Comparison of ENCODE assay signal across 8 cellular contexts in the genomic region with DNA sequence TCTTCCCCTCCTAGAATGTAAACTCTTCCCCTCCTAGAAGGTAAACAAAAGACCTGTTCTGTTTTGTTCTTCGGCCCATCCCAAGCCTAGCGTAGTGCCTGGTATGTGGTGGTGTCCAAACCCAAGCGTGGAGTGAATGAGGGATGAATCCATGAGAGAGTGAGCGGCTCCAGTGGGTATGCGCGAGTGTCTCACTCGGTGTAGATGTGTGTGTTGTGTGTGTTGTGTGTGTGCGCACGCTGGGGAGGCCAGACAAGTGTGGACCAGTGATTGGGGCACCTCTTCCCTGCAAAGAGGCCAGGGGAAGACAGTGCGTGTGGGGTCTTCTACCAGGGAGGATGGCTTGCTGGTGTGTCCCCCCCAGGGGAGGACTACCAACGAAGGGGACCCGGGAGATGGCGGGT. TPM values are rescaled to one million over a fixed set of nuclear protein-coding genes. Genes with fewer than 3 reads are reported as not detected.
DNase-seq lines count a peak whose midpoint lies in the region; ATAC-seq and TF ChIP-seq lines count a peak whose summit lies in the region.

No MANE protein-coding gene starts in this region.

- no peaks in the 10 kb centered on the region for H3K36me3 ChIP-seq in CD4-positive, alpha-beta memory T cell (ENCODE audit: insufficient read depth, low read length)
- H3K36me3 ChIP-seq in prostate gland = no peaks in the 10 kb centered on the region

- intact Hi-C loops in CD4-positive, alpha-beta memory T cell (cut with micrococcal nuclease) = no loop called here
- intact Hi-C loops in prostate gland (cut with DNase I) = no loop called here

- H3K9me3 ChIP-seq in CD4-positive, alpha-beta memory T cell (ENCODE audit: control insufficient read depth in 1 of 2, low read length in 2 of 2) = no peaks in the 10 kb centered on the region
- H3K9me3 ChIP-seq in T-helper 17 cell (ENCODE audit: control insufficient read depth, low read length, poor library complexity, severe bottlenecking) (peaks cover 3% of the 10 kb centered on the region), prostate gland (no peaks in the 10 kb centered on the region)

- no peak for DNase-seq in CD4-positive, alpha-beta memory T cell
- DNase-seq in T-helper 17 cell = no peak
- DNase-seq in glutamatergic neuron = no peak
- DNase-seq in prostate gland (ENCODE audit: low spot score) = peak; percentile 61
- no peak for DNase-seq in DMS114 treated with DMSO at 0.1 percent for 48 hours (lab: John Stamatoyannopoulos, UW; ENCODE audit: unreplicated experiment)
- DNase-seq in dedifferentiated amniotic fluid mesenchymal stem cell (ENCODE audit: extremely low spot score) = no peak

- no peak overlapping the region for H3K4me3 ChIP-seq in CD4-positive, alpha-beta memory T cell (ENCODE audit: low read length in 2 of 2)
- peak overlapping the region; percentile 64 to 65 for H3K4me3 ChIP-seq in prostate gland

- peaks cover 7 to 16% (median 12%) of the 10 kb centered on the region in 4 donors for H3K4me1 Mint-ChIP-seq in CD4-positive, alpha-beta memory T cell
- peaks cover 9% of the 10 kb centered on the region for H3K4me1 Mint-ChIP-seq in T-helper 17 cell
- H3K4me1 Mint-ChIP-seq in glutamatergic neuron (ENCODE audit: low read depth, unreplicated experiment) = peaks cover 6% of the 10 kb centered on the region
- H3K4me1 Mint-ChIP-seq in activated T-helper 17 cell treated with anti-CD3 and anti-CD28 coated beads, Interleukin-2, amount 50 U/mL, for 72 hours = peaks cover 12% of the 10 kb centered on the region

- peak overlapping the region in 5 of 8 donors; percentile 15 to 69 (median 38) for H3K4me3 Mint-ChIP-seq in CD4-positive, alpha-beta memory T cell
- H3K4me3 Mint-ChIP-seq in T-helper 17 cell = peak overlapping the region; percentile 63
- peak overlapping the region; percentile 73 for H3K4me3 Mint-ChIP-seq in glutamatergic neuron (ENCODE audit: unreplicated experiment)
- H3K4me3 Mint-ChIP-seq in activated T-helper 17 cell treated with anti-CD3 and anti-CD28 coated beads, Interleukin-2, amount 50 U/mL, for 72 hours = no peak overlapping the region

- H3K27me3 ChIP-seq in CD4-positive, alpha-beta memory T cell (ENCODE audit: insufficient read depth, low read length) = peaks cover 24% of the 10 kb centered on the region
- H3K27me3 ChIP-seq in prostate gland (replicated peaks; ENCODE audit: insufficient read depth) = no peaks in the 10 kb centered on the region

- TF ChIP-seq CTCF in glutamatergic neuron (IDR thresholded peaks at IDR 0.05; ENCODE audit: partially characterized antibody, unreplicated experiment) = no peak
- TF ChIP-seq CTCF in prostate gland (IDR thresholded peaks at IDR 0.05) = no peak

- CTCF ChIA-PET in CD4-positive, alpha-beta memory T cell (lab: Charles Lee; ENCODE audit: partially characterized antibody) = no interaction called here

- H3K27me3 Mint-ChIP-seq in CD4-positive, alpha-beta memory T cell = peaks cover 44 to 70% of the 10 kb centered on the region in 2 donors
- peaks cover 72% of the 10 kb centered on the region for H3K27me3 Mint-ChIP-seq in T-helper 17 cell
- H3K27me3 Mint-ChIP-seq in glutamatergic neuron (ENCODE audit: unreplicated experiment) = peaks cover 11% of the 10 kb centered on the region
- peaks cover 53% of the 10 kb centered on the region for H3K27me3 Mint-ChIP-seq in activated T-helper 17 cell treated with anti-CD3 and anti-CD28 coated beads, Interleukin-2, amount 50 U/mL, for 72 hours

- peaks cover 0 to 2% of the 10 kb centered on the region in 2 donors for H3K36me3 Mint-ChIP-seq in CD4-positive, alpha-beta memory T cell
- H3K36me3 Mint-ChIP-seq in T-helper 17 cell (ENCODE audit: low read depth) = peaks cover 16% of the 10 kb centered on the region
- peaks cover 4% of the 10 kb centered on the region for H3K36me3 Mint-ChIP-seq in glutamatergic neuron (ENCODE audit: unreplicated experiment)
- no peaks in the 10 kb centered on the region for H3K36me3 Mint-ChIP-seq in activated T-helper 17 cell treated with anti-CD3 and anti-CD28 coated beads, Interleukin-2, amount 50 U/mL, for 72 hours (ENCODE audit: low read depth)

- POLR2A ChIA-PET in CD4-positive, alpha-beta memory T cell (lab: Charles Lee; ENCODE audit: partially characterized antibody) = no interaction called here

- no peak overlapping the region for H3K27ac Mint-ChIP-seq in CD4-positive, alpha-beta memory T cell
- H3K27ac Mint-ChIP-seq in T-helper 17 cell (no peak overlapping the region), glutamatergic neuron (ENCODE audit: unreplicated experiment) (no peak overlapping the region)
- H3K27ac Mint-ChIP-seq in activated T-helper 17 cell treated with anti-CD3 and anti-CD28 coated beads, Interleukin-2, amount 50 U/mL, for 72 hours = no peak overlapping the region

- 31% methylated on average over 13 of the region's 13 CpGs for WGBS in prostate gland

- TF ChIP-seq POLR2A in prostate gland (IDR thresholded peaks at IDR 0.05) = peak; percentile 24

- H3K4me1 ChIP-seq in CD4-positive, alpha-beta memory T cell (ENCODE audit: insufficient read depth, low read length) = no peaks in the 10 kb centered on the region
- H3K4me1 ChIP-seq in prostate gland (replicated peaks) = peaks cover 9% of the 10 kb centered on the region

- H3K9me3 Mint-ChIP-seq in CD4-positive, alpha-beta memory T cell = peaks cover 0 to 21% (median 8%) of the 10 kb centered on the region in 8 donors
- peaks cover 2% of the 10 kb centered on the region for H3K9me3 Mint-ChIP-seq in glutamatergic neuron (ENCODE audit: unreplicated experiment)
- no peaks in the 10 kb centered on the region for H3K9me3 Mint-ChIP-seq in activated T-helper 17 cell treated with anti-CD3 and anti-CD28 coated beads, Interleukin-2, amount 50 U/mL, for 72 hours

- no peak overlapping the region for H3K27ac ChIP-seq in CD4-positive, alpha-beta memory T cell (ENCODE audit: low read depth, low read length)
- H3K27ac ChIP-seq in prostate gland = peak overlapping the region; percentile 94 to 98

- no peak for ATAC-seq in T-helper 17 cell
- no peak for ATAC-seq in HG02981 (IDR thresholded peaks at IDR 0.05; ENCODE audit: unreplicated experiment)
- no peak for ATAC-seq in activated T-helper 17 cell treated with anti-CD3 and anti-CD28 coated beads, Interleukin-2, amount 50 U/mL, for 72 hours (replicated peaks)

RNA-seq across cellular contexts. Expression of a gene that starts 0.4 kb away (rescaled TPM):
- not detected for total RNA-seq in CD4-positive, alpha-beta memory T cell
- polyA plus RNA-seq in CD4-positive, alpha-beta memory T cell = not detected
- total RNA-seq in T-helper 17 cell (not detected), glutamatergic neuron (ENCODE audit: unreplicated experiment) (0.37 TPM), prostate gland (10 to 100 TPM; 49.8 to 54.9 TPM)
- not detected for total RNA-seq in activated T-helper 17 cell treated with anti-CD3 and anti-CD28 coated beads, Interleukin-2, amount 50 U/mL, for 72 hours

RNA-seq across cellular contexts. Expression of a gene that starts 19.8 kb away (rescaled TPM):
- total RNA-seq in CD4-positive, alpha-beta memory T cell = 10 to 100 TPM; 25.7 to 29.4 TPM
- 10 to 100 TPM; 13.5 to 16.6 TPM for polyA plus RNA-seq in CD4-positive, alpha-beta memory T cell
- total RNA-seq in T-helper 17 cell (1 to 10 TPM; 4.6 to 6.8 TPM), glutamatergic neuron (ENCODE audit: unreplicated experiment) (19.0 TPM), prostate gland (10 to 100 TPM; 23.2 to 29.6 TPM)
- total RNA-seq in activated T-helper 17 cell treated with anti-CD3 and anti-CD28 coated beads, Interleukin-2, amount 50 U/mL, for 72 hours = 10 to 100 TPM; 11.9 to 16.7 TPM

RNA-seq across cellular contexts. Expression of a gene that starts 57.8 kb away (rescaled TPM):
- under 1 TPM in 1 of 2 experiments, not detected in 1; 0.36 TPM for total RNA-seq in CD4-positive, alpha-beta memory T cell
- not detected for polyA plus RNA-seq in CD4-positive, alpha-beta memory T cell
- total RNA-seq in T-helper 17 cell (under 1 TPM in 1 of 2 donors, not detected in 1; 0.10 TPM), glutamatergic neuron (ENCODE audit: unreplicated experiment) (5.8 TPM), prostate gland (10 to 100 TPM; 10.5 to 16.9 TPM)
- total RNA-seq in activated T-helper 17 cell treated with anti-CD3 and anti-CD28 coated beads, Interleukin-2, amount 50 U/mL, for 72 hours = not detected

Comparison
In these comparisons a context has a peak if more than half of its experiments do, and no peak if none do; other contexts are left out.
1. H3K4me3 ChIP-seq: peak in prostate gland (2 of 2); none in CD4-positive, alpha-beta memory T cell (0 of 2).
2. RNA of a gene that starts 0.4 kb away (total RNA-seq): 49.8 to 54.9 TPM in prostate gland; 0.37 TPM in glutamatergic neuron (single experiment), not detected in CD4-positive, alpha-beta memory T cell, not detected in T-helper 17 cell and not detected in activated T-helper 17 cell treated with anti-CD3 and anti-CD28 coated beads, Interleukin-2, amount 50 U/mL, for 72 hours; every median in the first group is over 10 times any median in the second.